Comparison of ENCODE assay signal across 9 cellular contexts in the genomic region with DNA sequence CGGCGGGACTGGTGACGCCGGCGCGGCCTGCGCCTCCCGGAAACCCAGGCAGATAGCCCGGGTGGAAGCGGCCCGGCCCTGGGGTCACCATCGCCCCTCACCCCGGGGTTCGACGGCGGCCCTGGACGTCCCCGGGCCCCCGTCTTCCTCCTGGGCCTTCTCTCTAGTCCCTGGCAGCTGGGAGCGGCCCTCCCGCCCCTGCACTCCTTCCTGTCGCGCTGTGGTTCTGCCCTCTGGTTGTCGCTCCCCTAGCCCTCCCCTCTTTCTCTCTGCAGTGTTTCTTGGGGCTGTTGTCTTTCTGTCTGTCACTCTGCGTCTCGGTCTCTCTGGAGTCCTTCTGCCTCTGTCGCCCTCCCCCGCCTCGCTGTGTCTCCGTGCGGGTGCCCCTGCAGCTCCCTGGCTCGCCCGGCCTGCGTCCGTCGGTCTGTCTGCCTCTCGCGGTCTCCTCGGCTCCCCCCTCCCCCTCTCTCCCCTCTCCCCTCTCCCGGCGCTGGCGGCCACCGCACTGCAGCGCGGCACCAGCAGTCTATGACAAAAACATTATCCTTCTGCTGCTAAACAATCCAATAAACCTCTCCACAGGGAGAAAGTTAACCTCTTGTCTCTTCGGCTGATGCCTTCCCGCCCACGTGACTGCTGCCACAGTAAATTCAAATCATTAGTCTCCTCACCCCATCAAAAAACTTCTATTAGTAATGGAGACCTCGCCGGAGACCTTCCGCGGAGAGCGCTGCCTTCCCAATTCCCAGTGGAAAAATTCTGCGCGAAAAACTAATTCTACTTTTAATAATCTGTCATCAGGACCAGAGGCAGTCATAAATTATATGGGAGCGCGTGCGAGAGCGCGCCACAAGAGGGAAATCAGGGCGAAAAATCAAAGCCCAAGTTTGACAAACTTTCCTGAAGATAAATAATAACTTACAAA.
DNase-seq lines count a peak whose midpoint lies in the region; ATAC-seq, FAIRE-seq and TF ChIP-seq lines count a peak whose summit lies in the region.
"Had no signal": no experiment of that assay in that cellular context is flagged by ENCODE, and none has a peak within 500 bp of the region (broad histone marks: within the 10 kb centered on the region; RNA-seq: fewer than 3 reads in every experiment).

No MANE protein-coding gene starts in this region.

- intact Hi-C loops in endothelial cell of umbilical vein (cut with micrococcal nuclease), result no loop called here

- H3K79me2 ChIP-seq in endothelial cell of umbilical vein (ENCODE audit: control insufficient read depth, insufficient read depth, low read length) (no peaks in the 10 kb centered on the region), smooth muscle cell (ENCODE audit: low read depth) (no peaks in the 10 kb centered on the region), MM.1S (ENCODE audit: low read length) (no peaks in the 10 kb centered on the region)

- no peaks in the 10 kb centered on the region for H3K9me2 ChIP-seq in MM.1S (replicated peaks; ENCODE audit: insufficient read depth, low read length)

- WGBS in smooth muscle cell (ENCODE audit: low lambda C conversion rate), result 1% methylated on average over 44 of the region's 61 CpGs

- no peaks in the 10 kb centered on the region for H3K4me1 ChIP-seq in endothelial cell of umbilical vein (ENCODE audit: control insufficient read depth, extremely low read depth, insufficient read depth, low read length)
- peaks cover 19% of the 10 kb centered on the region for H3K4me1 ChIP-seq in smooth muscle cell (ENCODE audit: low read depth)
- H3K4me1 ChIP-seq in MM.1S (ENCODE audit: low read length), result no peaks in the 10 kb centered on the region

- ATAC-seq in HG03045 (IDR thresholded peaks at IDR 0.05; ENCODE audit: unreplicated experiment), result no peak

- peaks cover 69% of the 10 kb centered on the region for H3K27me3 Mint-ChIP-seq in T-helper 2 cell treated with Interferon-gamma antibody and Interleukin-4, amounts not matched to agents 5 μg/mL and 100 μg/mL, for 36 hours (ENCODE audit: low read depth)

- no peak for TF ChIP-seq CTCF in endothelial cell of umbilical vein (IDR thresholded peaks at IDR 0.05; ENCODE audit: extremely low read depth in 1 of 2, insufficient read depth in 1 of 2, low read depth in 1 of 2, low read length in 2 of 2)
- no peak for TF ChIP-seq CTCF in smooth muscle cell (IDR thresholded peaks at IDR 0.05; ENCODE audit: borderline replicate concordance, insufficient read depth, poor library complexity, severe bottlenecking)
- TF ChIP-seq CTCF in MM.1S (IDR thresholded peaks at IDR 0.05; ENCODE audit: low read length), result no peak

- H3K36me3 ChIP-seq in endothelial cell of umbilical vein (ENCODE audit: control insufficient read depth in 2 of 2, extremely low read depth in 1 of 2, insufficient read depth in 2 of 2, low read length in 2 of 2), result no peaks in the 10 kb centered on the region
- no peaks in the 10 kb centered on the region for H3K36me3 ChIP-seq in smooth muscle cell (ENCODE audit: low read depth)
- H3K36me3 ChIP-seq in MM.1S (replicated peaks; ENCODE audit: insufficient read depth, low read length), result no peaks in the 10 kb centered on the region

- no peak overlapping the region for H3K9ac ChIP-seq in endothelial cell of umbilical vein (replicated peaks; ENCODE audit: extremely low read depth, insufficient read depth, low read length)
- H3K9ac ChIP-seq in smooth muscle cell (ENCODE audit: low read depth), result no peak overlapping the region
- no peak overlapping the region for H3K9ac ChIP-seq in MM.1S (ENCODE audit: low read length)

- peak overlapping the region; percentile 72 for H3K4me3 Mint-ChIP-seq in T-helper 2 cell treated with Interferon-gamma antibody and Interleukin-4, amounts not matched to agents 5 μg/mL and 100 μg/mL, for 36 hours

- POLR2A ChIA-PET in endothelial cell of umbilical vein (lab: Charles Lee), result no interaction called here

- no peaks in the 10 kb centered on the region for H3K9me3 ChIP-seq in endothelial cell of umbilical vein (replicated peaks; ENCODE audit: control insufficient read depth, insufficient read depth, low read length)
- H3K9me3 ChIP-seq in smooth muscle cell (replicated peaks; ENCODE audit: low read depth), result no peaks in the 10 kb centered on the region
- H3K9me3 ChIP-seq in MM.1S (replicated peaks; ENCODE audit: insufficient read depth, low read length), result no peaks in the 10 kb centered on the region

- H3K27ac ChIP-seq in endothelial cell of umbilical vein (ENCODE audit: insufficient read depth, low read depth, low read length), result no peak overlapping the region
- no peak overlapping the region for H3K27ac ChIP-seq in smooth muscle cell (ENCODE audit: low read depth)
- no peak overlapping the region for H3K27ac ChIP-seq in MM.1S (ENCODE audit: low read length)
- H3K27ac ChIP-seq: 22Rv1 had no signal

- H3K4me1 Mint-ChIP-seq in T-helper 2 cell treated with Interferon-gamma antibody and Interleukin-4, amounts not matched to agents 5 μg/mL and 100 μg/mL, for 36 hours (ENCODE audit: low read depth), result peaks cover 20% of the 10 kb centered on the region

- H3K4me3 ChIP-seq in endothelial cell of umbilical vein (replicated peaks in 1 of 3; ENCODE audit: insufficient read depth in 1 of 3, low read depth in 1 of 3, low read length in 3 of 3), result no peak overlapping the region
- peak overlapping the region; percentile 43 for H3K4me3 ChIP-seq in smooth muscle cell
- no peak overlapping the region for H3K4me3 ChIP-seq in MM.1S (ENCODE audit: low read length)

- DNase-seq in NCI-H1105 treated with DMSO at 0.1 percent for 48 hours (lab: John Stamatoyannopoulos, UW) (peak; percentile 18), NCI-H1105 (lab: John Stamatoyannopoulos, UW) (no peak), endothelial cell of umbilical vein (ENCODE audit: low read depth, low spot score) (no peak), smooth muscle cell (lab: John Stamatoyannopoulos, UW; ENCODE audit: unreplicated experiment) (no peak), MM.1S (no peak), germinal center (ENCODE audit: low spot score) (no peak)
- DNase-seq in T-helper 2 cell treated with Interferon-gamma antibody and Interleukin-4, amounts not matched to agents 5 μg/mL and 100 μg/mL, for 36 hours (ENCODE audit: low spot score), result no peak

- H4K20me1 ChIP-seq in endothelial cell of umbilical vein (replicated peaks; ENCODE audit: control insufficient read depth, extremely low read depth, insufficient read depth, low read length), result no peaks in the 10 kb centered on the region
- no peaks in the 10 kb centered on the region for H4K20me1 ChIP-seq in smooth muscle cell (ENCODE audit: low read depth)
- no peaks in the 10 kb centered on the region for H4K20me1 ChIP-seq in MM.1S (ENCODE audit: insufficient read depth, low read length)

- dilution Hi-C loops in endothelial cell of umbilical vein (cut with MboI; ENCODE audit: extremely low pct_ligation_motif_present, low sequenced_read_pairs), result no loop called here

- no peak overlapping the region for H3K27ac Mint-ChIP-seq in T-helper 2 cell treated with Interferon-gamma antibody and Interleukin-4, amounts not matched to agents 5 μg/mL and 100 μg/mL, for 36 hours

- no peaks in the 10 kb centered on the region for H3K36me3 Mint-ChIP-seq in T-helper 2 cell treated with Interferon-gamma antibody and Interleukin-4, amounts not matched to agents 5 μg/mL and 100 μg/mL, for 36 hours (ENCODE audit: low read depth)

- no peaks in the 10 kb centered on the region for H3K9me1 ChIP-seq in endothelial cell of umbilical vein (replicated peaks; ENCODE audit: control insufficient read depth, extremely low read depth, insufficient read depth, low read length)

- no peaks in the 10 kb centered on the region for H3K9me3 Mint-ChIP-seq in T-helper 2 cell treated with Interferon-gamma antibody and Interleukin-4, amounts not matched to agents 5 μg/mL and 100 μg/mL, for 36 hours

- FAIRE-seq in endothelial cell of umbilical vein (lab: Jason Lieb, UNC), result no peak

- CTCF ChIA-PET in endothelial cell of umbilical vein (lab: Charles Lee), result no interaction called here

- H2AFZ ChIP-seq in endothelial cell of umbilical vein (ENCODE audit: low read depth, low read length), result no peak overlapping the region
- H2AFZ ChIP-seq in smooth muscle cell (ENCODE audit: low read depth), result peak overlapping the region; percentile 83
- H2AFZ ChIP-seq in MM.1S (ENCODE audit: low read length), result no peak overlapping the region

- H3K27me3 ChIP-seq in endothelial cell of umbilical vein (ENCODE audit: control insufficient read depth in 2 of 2, insufficient read depth in 2 of 2, low read length in 2 of 2) (peaks cover 70 to 71% of the 10 kb centered on the region in 2 experiments), smooth muscle cell (ENCODE audit: low read depth) (peaks cover 79% of the 10 kb centered on the region), MM.1S (replicated peaks; ENCODE audit: insufficient read depth, low read length) (peaks cover 82% of the 10 kb centered on the region)

- no TSS peak for BruUV-seq in endothelial cell of umbilical vein (replicated peaks; lab: Mats Ljungman, UMichigan)

- no peak for TF ChIP-seq POLR2A in endothelial cell of umbilical vein (IDR thresholded peaks at IDR 0.05; ENCODE audit: low read depth, low read length)

- H3F3A ChIP-seq in smooth muscle cell (ENCODE audit: low read depth) (peaks cover 6% of the 10 kb centered on the region), MM.1S (ENCODE audit: insufficient read depth, low read length) (no peaks in the 10 kb centered on the region)

- no peak overlapping the region for H3K4me2 ChIP-seq in endothelial cell of umbilical vein (ENCODE audit: insufficient read depth, low read length)
- H3K4me2 ChIP-seq in smooth muscle cell, result peak overlapping the region; percentile 88
- no peak overlapping the region for H3K4me2 ChIP-seq in MM.1S (ENCODE audit: low read depth, low read length)

TF ChIP-seq in endothelial cell of umbilical vein, 7 proteins besides CTCF, POLR2A, EP300 and RAD21:
- TF ChIP-seq POLR2AphosphoS5 (IDR thresholded peaks at IDR 0.05; ENCODE audit: insufficient read depth, low read depth, low read length) (no peak), EZH2 (IDR thresholded peaks at IDR 0.05; ENCODE audit: borderline replicate concordance, low read depth, low read length, severe bottlenecking) (peak; percentile 70)
